In genomic region chr16:10754941-10755340, GRCh38 we compare ENCODE assay signal across 17 cellular contexts. TPM values are rescaled to one million over a fixed set of nuclear protein-coding genes. Genes with fewer than 3 reads are reported as not detected.
DNase-seq lines count a peak whose midpoint lies in the region; FAIRE-seq and TF ChIP-seq lines count a peak whose summit lies in the region.
"Had no signal": no experiment of that assay in that cellular context is flagged by ENCODE, and none has a peak within 500 bp of the region (broad histone marks: within the 10 kb centered on the region; RNA-seq: fewer than 3 reads in every experiment).

No MANE protein-coding gene starts in this region.

- POLR2A ChIA-PET in MCF 10A (lab: Yijun Ruan, JAX) (interaction anchor here (0.6 to 0.9 kb wide), 2 partner anchors 140 to 164 kb away, joined by 3 read pairs; no protein-coding TSS in a partner anchor), RWPE1 (lab: Yijun Ruan, JAX; ENCODE audit: low non-redundant PET) (no interaction called here), endothelial cell of umbilical vein (lab: Charles Lee) (no interaction called here)

- H3K9me3 Mint-ChIP-seq in MCF 10A (ENCODE audit: unreplicated experiment) = no peaks in the 10 kb centered on the region
- H3K9me3 Mint-ChIP-seq: CD4-positive, alpha-beta T cell; central memory CD8-positive, alpha-beta T cell; T-helper 1 cell treated with Interleukin-12 subunit alpha and Interleukin-12 subunit beta and Interleukin-4 antibody, amounts not matched to agents 30 μg/mL and 1 μg/mL, for 36 hours had no signal

- H3K9me3 ChIP-seq in breast epithelium = no peaks in the 10 kb centered on the region
- no peaks in the 10 kb centered on the region for H3K9me3 ChIP-seq in endothelial cell of umbilical vein (replicated peaks; ENCODE audit: control insufficient read depth, insufficient read depth, low read length)
- no peaks in the 10 kb centered on the region for H3K9me3 ChIP-seq in tibial artery

- TF ChIP-seq CTCF in MCF 10A (IDR thresholded peaks at IDR 0.05; ENCODE audit: unreplicated experiment) (no peak), breast epithelium (IDR thresholded peaks at IDR 0.05) (no peak), RWPE1 (conservative IDR thresholded peaks at IDR 0.05; ENCODE audit: low read depth) (no peak), endothelial cell of umbilical vein (IDR thresholded peaks at IDR 0.05; ENCODE audit: extremely low read depth in 1 of 2, insufficient read depth in 1 of 2, low read depth in 1 of 2, low read length in 2 of 2) (no peak), tibial artery (IDR thresholded peaks at IDR 0.05) (no peak), GM10266 (IDR thresholded peaks at IDR 0.05; ENCODE audit: control insufficient read depth, insufficient read depth, low read depth, missing control alignments) (no peak)

- H3K27me3 Mint-ChIP-seq in MCF 10A (ENCODE audit: insufficient read depth, unreplicated experiment) = no peaks in the 10 kb centered on the region
- H3K27me3 Mint-ChIP-seq: activated CD8-positive, alpha-beta memory T cell treated with anti-CD3 and anti-CD28 coated beads, Interleukin-2, amount 10 ng/mL, durations not matched to agents 7 days and 5 days; CD4-positive, alpha-beta T cell; central memory CD8-positive, alpha-beta T cell had no signal

- H3K36me3 ChIP-seq in breast epithelium (peaks cover 13% of the 10 kb centered on the region), endothelial cell of umbilical vein (ENCODE audit: control insufficient read depth in 2 of 2, extremely low read depth in 1 of 2, insufficient read depth in 2 of 2, low read length in 2 of 2) (peaks cover 3 to 16% of the 10 kb centered on the region in 2 experiments), tibial artery (peaks cover 25 to 84% (median 36%) of the 10 kb centered on the region in 3 donors)

- H3K4me3 Mint-ChIP-seq in MCF 10A (ENCODE audit: unreplicated experiment) = no peak overlapping the region
- H3K4me3 Mint-ChIP-seq: activated CD8-positive, alpha-beta memory T cell treated with anti-CD3 and anti-CD28 coated beads, Interleukin-2, amount 10 ng/mL, durations not matched to agents 7 days and 5 days; CD4-positive, alpha-beta T cell; central memory CD8-positive, alpha-beta T cell; T-helper 1 cell treated with Interleukin-12 subunit alpha and Interleukin-12 subunit beta and Interleukin-4 antibody, amounts not matched to agents 30 μg/mL and 1 μg/mL, for 36 hours had no signal

- dilution Hi-C loops in endothelial cell of umbilical vein (cut with MboI; ENCODE audit: extremely low pct_ligation_motif_present, low sequenced_read_pairs) = no loop called here

- no peak overlapping the region for H2AFZ ChIP-seq in endothelial cell of umbilical vein (ENCODE audit: low read depth, low read length)

- no peak overlapping the region for H3K9ac ChIP-seq in endothelial cell of umbilical vein (replicated peaks; ENCODE audit: extremely low read depth, insufficient read depth, low read length)

- DNase-seq in MCF 10A (ENCODE audit: unreplicated experiment) (peak; percentile 34), breast epithelium (ENCODE audit: low spot score in 2 of 2) (no peak), RWPE1 (ENCODE audit: low spot score) (peak; percentile 17), endothelial cell of umbilical vein (ENCODE audit: low read depth, low spot score) (peak; percentile 11), tibial artery (no peak), GM10266 (ENCODE audit: extremely low spot score) (no peak), NCI-H510A treated with DMSO at 0.1 percent for 48 hours (lab: John Stamatoyannopoulos, UW) (no peak), HT-29 (ENCODE audit: low spot score) (no peak)
- DNase-seq: activated CD8-positive, alpha-beta memory T cell treated with anti-CD3 and anti-CD28 coated beads, Interleukin-2, amount 10 ng/mL, durations not matched to agents 7 days and 5 days; CD4-positive, alpha-beta T cell; left ventricle myocardium superior; NCI-H1694 treated with DMSO at 0.1 percent for 48 hours; NK-92 treated with Interleukin-12 subunit alpha and Interleukin-12 subunit beta, amount 100 ng/mL, for 24 hours; substantia nigra had no signal

- no TSS peak for BruUV-seq in MCF 10A (replicated peaks; lab: Mats Ljungman, UMichigan)
- no TSS peak for BruUV-seq in endothelial cell of umbilical vein (replicated peaks; lab: Mats Ljungman, UMichigan)

- peaks cover 11% of the 10 kb centered on the region for H3K4me1 Mint-ChIP-seq in MCF 10A (ENCODE audit: insufficient read depth, unreplicated experiment)

- peaks cover 40% of the 10 kb centered on the region for H3K36me3 Mint-ChIP-seq in MCF 10A (ENCODE audit: insufficient read depth, unreplicated experiment)

- no peak overlapping the region for H3K4me3 ChIP-seq in breast epithelium
- H3K4me3 ChIP-seq in endothelial cell of umbilical vein (replicated peaks in 1 of 3; ENCODE audit: insufficient read depth in 1 of 3, low read depth in 1 of 3, low read length in 3 of 3) = no peak overlapping the region
- H3K4me3 ChIP-seq in tibial artery = no peak overlapping the region

- H4K20me1 ChIP-seq in endothelial cell of umbilical vein (replicated peaks; ENCODE audit: control insufficient read depth, extremely low read depth, insufficient read depth, low read length) = no peaks in the 10 kb centered on the region

- H3K4me1 ChIP-seq in breast epithelium = no peaks in the 10 kb centered on the region
- no peaks in the 10 kb centered on the region for H3K4me1 ChIP-seq in endothelial cell of umbilical vein (ENCODE audit: control insufficient read depth, extremely low read depth, insufficient read depth, low read length)
- peaks cover 0 to 27% (median 4%) of the 10 kb centered on the region in 4 donors for H3K4me1 ChIP-seq in tibial artery

- CTCF ChIA-PET in MCF 10A (lab: Yijun Ruan, JAX) (interaction anchor here (0.6 to 1.1 kb wide), 2 partner anchors 164 to 376 kb away, joined by 3 to 6 read pairs; no protein-coding TSS in a partner anchor), RWPE1 (lab: Yijun Ruan, JAX) (interaction anchor here (0.7 to 1.1 kb wide), 2 partner anchors 163 to 180 kb away, joined by 3 read pairs; no protein-coding TSS in a partner anchor), endothelial cell of umbilical vein (lab: Charles Lee) (interaction anchor here (0.6 to 1.3 kb wide), 3 partner anchors 9 to 164 kb away, joined by 3 to 4 read pairs (median 3); no protein-coding TSS in a partner anchor)

- H3K79me2 ChIP-seq in endothelial cell of umbilical vein (ENCODE audit: control insufficient read depth, insufficient read depth, low read length) = no peaks in the 10 kb centered on the region

- no peak overlapping the region for H3K27ac Mint-ChIP-seq in MCF 10A (ENCODE audit: low read depth, unreplicated experiment)
- H3K27ac Mint-ChIP-seq: CD4-positive, alpha-beta T cell; T-helper 1 cell treated with Interleukin-12 subunit alpha and Interleukin-12 subunit beta and Interleukin-4 antibody, amounts not matched to agents 30 μg/mL and 1 μg/mL, for 36 hours had no signal

- no peaks in the 10 kb centered on the region for H3K27me3 ChIP-seq in breast epithelium
- H3K27me3 ChIP-seq in endothelial cell of umbilical vein (ENCODE audit: control insufficient read depth in 2 of 2, insufficient read depth in 2 of 2, low read length in 2 of 2) = no peaks in the 10 kb centered on the region
- H3K27me3 ChIP-seq in tibial artery = no peaks in the 10 kb centered on the region

- no peak overlapping the region for H3K27ac ChIP-seq in breast epithelium
- peak overlapping the region; percentile 19; the same call in 1 of the 2 replicates for H3K27ac ChIP-seq in RWPE1
- no peak overlapping the region for H3K27ac ChIP-seq in endothelial cell of umbilical vein (ENCODE audit: insufficient read depth, low read depth, low read length)
- H3K27ac ChIP-seq in tibial artery = peak overlapping the region; percentile 72 to 76

- TF ChIP-seq POLR2A in breast epithelium (IDR thresholded peaks at IDR 0.05) (no peak), endothelial cell of umbilical vein (IDR thresholded peaks at IDR 0.05; ENCODE audit: low read depth, low read length) (no peak)

- no peak overlapping the region for H3K4me2 ChIP-seq in endothelial cell of umbilical vein (ENCODE audit: insufficient read depth, low read length)

- H3K9me1 ChIP-seq in endothelial cell of umbilical vein (replicated peaks; ENCODE audit: control insufficient read depth, extremely low read depth, insufficient read depth, low read length) = no peaks in the 10 kb centered on the region

- intact Hi-C loops in MCF 10A (cut with micrococcal nuclease) = loop anchor here (5.0 kb wide), 1 partner anchor 162 kb away; no protein-coding TSS in a partner anchor
- intact Hi-C loops in breast epithelium (cut with DNase I; ENCODE audit: low total_unique reads) = loop anchor here (10.0 kb wide), 1 partner anchor 60 kb away; the partner anchor contains the start of gene TVP23A
- intact Hi-C loops in endothelial cell of umbilical vein (cut with micrococcal nuclease) = no loop called here
- intact Hi-C loops in tibial artery (cut with DNase I; ENCODE audit: low total_unique reads) = loop anchor here (5.0 kb wide), 1 partner anchor 162 kb away; no protein-coding TSS in a partner anchor

- FAIRE-seq in endothelial cell of umbilical vein (lab: Jason Lieb, UNC) = peak; percentile 72
- FAIRE-seq: frontal cortex had no signal

TF ChIP-seq in endothelial cell of umbilical vein, 7 proteins besides CTCF, POLR2A, EP300 and RAD21:
- TF ChIP-seq POLR2AphosphoS5 (IDR thresholded peaks at IDR 0.05; ENCODE audit: insufficient read depth, low read depth, low read length) = no peak
- peak; percentile 89 for TF ChIP-seq FOS (IDR thresholded peaks at IDR 0.05; ENCODE audit: borderline replicate concordance, insufficient read depth, low read length)
- TF ChIP-seq JUN (IDR thresholded peaks at IDR 0.05; ENCODE audit: borderline replicate concordance, insufficient read depth, insufficient read length, low read depth) = peak; percentile 61
- TF ChIP-seq GATA2 (IDR thresholded peaks at IDR 0.05; ENCODE audit: insufficient read depth, insufficient read length, low read depth, low read length) = no peak

RNA-seq across cellular contexts. Expression of gene NUBP1, which starts 11.3 kb away (rescaled TPM):
- 17.3 and 17.8 TPM in 2 replicates for total RNA-seq in MCF 10A (2022)
- 10 to 100 TPM; 19.7 to 32.1 (median 28.8) TPM for total RNA-seq in breast epithelium
- 23.6 and 28.7 TPM in 2 replicates for total RNA-seq in endothelial cell of umbilical vein
- polyA plus RNA-seq in endothelial cell of umbilical vein = 27.9 and 30.8 TPM in 2 replicates
- polyA plus RNA-seq in endothelial cell of umbilical vein (2011; cell fraction: cytosol; rRNA removed) = 43.6 and 49.2 TPM in 2 replicates
- 27.6 TPM in 2 replicates for polyA plus RNA-seq in endothelial cell of umbilical vein (2011; cell fraction: nucleus; rRNA removed)
- 22.3 and 26.8 TPM in 2 replicates for polyA plus RNA-seq in endothelial cell of umbilical vein (2012)
- 26.2 and 29.3 TPM in 2 replicates for polyA minus RNA-seq in endothelial cell of umbilical vein
- 17.9 TPM for polyA minus RNA-seq in endothelial cell of umbilical vein (2011; cell fraction: cytosol; rRNA and poly(A)+ RNA removed)
- 7.7 and 12.8 TPM in 2 replicates for polyA minus RNA-seq in endothelial cell of umbilical vein (2011; cell fraction: nucleus; rRNA and poly(A)+ RNA removed)
- total RNA-seq in HT-29 (2014; rRNA removed; shearing (Covaris generic)) = 21.6 and 32.1 TPM in 2 replicates

Comparison
In these comparisons a context has a peak if more than half of its experiments do, and no peak if none do; other contexts are left out.
1. DNase-seq: peak in MCF 10A (single experiment), RWPE1 (single experiment) and endothelial cell of umbilical vein (single experiment); none in breast epithelium (0 of 2), tibial artery (0 of 2), GM10266 (single experiment), NCI-H510A treated with DMSO at 0.1 percent for 48 hours (single experiment) and HT-29 (single experiment).
2. H3K27ac ChIP-seq: peak in RWPE1 (single experiment) and tibial artery (2 of 2); none in breast epithelium (0 of 2) and endothelial cell of umbilical vein (single experiment).